ENCODE assay signal across 1 cellular context in genomic region chr6:37257634-37258404, GRCh38.
A peak's percentile ranks its signal among the peaks of the same experiment; 100 is the strongest.
TF ChIP-seq lines count a peak whose summit lies in the region.

TSS of gene TBC1D22B (plus strand) at chr6:37257772. CDS start at chr6:37257918, 146 bp downstream.
TSS of gene TMEM217 (minus strand) at chr6:37258144. CDS start at chr6:37219030, 39,114 bp downstream.

TF ChIP-seq in GM12878, 131 proteins besides CTCF, POLR2A, EP300 and RAD21 (continued from another document and continues in another):
- TF ChIP-seq, protein P1, sequence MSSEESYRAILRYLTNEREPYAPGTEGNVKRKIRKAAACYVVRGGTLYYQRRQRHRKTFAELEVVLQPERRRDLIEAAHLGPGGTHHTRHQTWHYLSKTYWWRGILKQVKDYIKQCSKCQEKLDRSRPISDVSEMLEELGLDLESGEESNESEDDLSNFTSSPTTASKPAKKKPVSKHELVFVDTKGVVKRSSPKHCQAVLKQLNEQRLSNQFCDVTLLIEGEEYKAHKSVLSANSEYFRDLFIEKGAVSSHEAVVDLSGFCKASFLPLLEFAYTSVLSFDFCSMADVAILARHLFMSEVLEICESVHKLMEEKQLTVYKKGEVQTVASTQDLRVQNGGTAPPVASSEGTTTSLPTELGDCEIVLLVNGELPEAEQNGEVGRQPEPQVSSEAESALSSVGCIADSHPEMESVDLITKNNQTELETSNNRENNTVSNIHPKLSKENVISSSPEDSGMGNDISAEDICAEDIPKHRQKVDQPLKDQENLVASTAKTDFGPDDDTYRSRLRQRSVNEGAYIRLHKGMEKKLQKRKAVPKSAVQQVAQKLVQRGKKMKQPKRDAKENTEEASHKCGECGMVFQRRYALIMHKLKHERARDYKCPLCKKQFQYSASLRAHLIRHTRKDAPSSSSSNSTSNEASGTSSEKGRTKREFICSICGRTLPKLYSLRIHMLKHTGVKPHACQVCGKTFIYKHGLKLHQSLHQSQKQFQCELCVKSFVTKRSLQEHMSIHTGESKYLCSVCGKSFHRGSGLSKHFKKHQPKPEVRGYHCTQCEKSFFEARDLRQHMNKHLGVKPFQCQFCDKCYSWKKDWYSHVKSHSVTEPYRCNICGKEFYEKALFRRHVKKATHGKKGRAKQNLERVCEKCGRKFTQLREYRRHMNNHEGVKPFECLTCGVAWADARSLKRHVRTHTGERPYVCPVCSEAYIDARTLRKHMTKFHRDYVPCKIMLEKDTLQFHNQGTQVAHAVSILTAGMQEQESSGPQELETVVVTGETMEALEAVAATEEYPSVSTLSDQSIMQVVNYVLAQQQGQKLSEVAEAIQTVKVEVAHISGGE (CRISPR knock-in tag; IDR thresholded peaks at IDR 0.05) = no peak
- TF ChIP-seq IRF5 (IDR thresholded peaks at IDR 0.05; ENCODE audit: borderline replicate concordance) (no peak), NFXL1 (IDR thresholded peaks at IDR 0.05; ENCODE audit: borderline replicate concordance) (no peak), PAX8 (IDR thresholded peaks at IDR 0.05) (no peak), CBX5 (IDR thresholded peaks at IDR 0.05; ENCODE audit: low read depth) (no peak), SIN3A (IDR thresholded peaks at IDR 0.05; ENCODE audit: low read depth, low read length) (peak; percentile 53; the same call in 1 of the 2 replicates), CREB1 (IDR thresholded peaks at IDR 0.05; ENCODE audit: low read depth) (peak; percentile 98), RUNX3 (IDR thresholded peaks at IDR 0.05; ENCODE audit: low read length) (peak; percentile 61; the same call in 1 of the 2 replicates), ATF3 (IDR thresholded peaks at IDR 0.05; ENCODE audit: borderline replicate concordance, extremely low read depth, low read depth, low read length) (no peak), PBX3 (IDR thresholded peaks at IDR 0.05; ENCODE audit: insufficient replicate concordance, low read depth, low read length) (no peak), IRF4 (IDR thresholded peaks at IDR 0.05; ENCODE audit: low read depth, low read length) (0 out of 2 replicates have a peak, but pooled peaks have one; percentile 12), HDAC2 (IDR thresholded peaks at IDR 0.05) (no peak), SRF (IDR thresholded peaks at IDR 0.05; ENCODE audit: low read depth in 2 of 2, low read length in 2 of 2) (no peak), DPF2 (IDR thresholded peaks at IDR 0.05) (peak; percentile 73), BMI1 (IDR thresholded peaks at IDR 0.05; ENCODE audit: borderline replicate concordance) (no peak), USF1 (IDR thresholded peaks at IDR 0.05; ENCODE audit: borderline replicate concordance, extremely low read length, insufficient read depth, low read depth, low read length) (no peak), E2F8 (IDR thresholded peaks at IDR 0.05; ENCODE audit: low read depth, partially characterized antibody) (no peak), MTA2 (IDR thresholded peaks at IDR 0.05; ENCODE audit: low read depth) (peak; percentile 39; the same call in 1 of the 2 replicates), TAF1 (IDR thresholded peaks at IDR 0.05; ENCODE audit: borderline replicate concordance, low read depth, low read length) (peak; percentile 66; the same call in 1 of the 2 replicates), ZNF207 (IDR thresholded peaks at IDR 0.05; ENCODE audit: borderline replicate concordance) (no peak), ZBTB33 (IDR thresholded peaks at IDR 0.05) (no peak), POLR2AphosphoS5 (IDR thresholded peaks at IDR 0.05; ENCODE audit: low read length) (peak; percentile 86), HCFC1 (IDR thresholded peaks at IDR 0.05; ENCODE audit: low read length) (peak; percentile 84), RBBP5 (conservative IDR thresholded peaks at IDR 0.05) (no peak), ZNF274 (IDR thresholded peaks at IDR 0.05; ENCODE audit: insufficient read depth, insufficient read length) (no peak), ATF7 (IDR thresholded peaks at IDR 0.05; ENCODE audit: low read depth) (peak; percentile 63; the same call in 1 of the 2 replicates), NFYA (IDR thresholded peaks at IDR 0.05; ENCODE audit: borderline replicate concordance, low read depth, low read length) (no peak), MEF2B (IDR thresholded peaks at IDR 0.05; ENCODE audit: partially characterized antibody, poor library complexity, severe bottlenecking) (no peak), ESRRA (IDR thresholded peaks at IDR 0.05; ENCODE audit: low read length) (no peak), RAD51 (IDR thresholded peaks at IDR 0.05) (0 out of 2 replicates have a peak, but pooled peaks have one; percentile 11), IKZF2 (IDR thresholded peaks at IDR 0.05) (peak; percentile 78 to 84), POU2F2 (IDR thresholded peaks at IDR 0.05; ENCODE audit: borderline replicate concordance, low read depth, low read length) (0 out of 3 replicates have a peak, but pooled peaks have one; percentile 9)
- TF ChIP-seq, protein P2, sequence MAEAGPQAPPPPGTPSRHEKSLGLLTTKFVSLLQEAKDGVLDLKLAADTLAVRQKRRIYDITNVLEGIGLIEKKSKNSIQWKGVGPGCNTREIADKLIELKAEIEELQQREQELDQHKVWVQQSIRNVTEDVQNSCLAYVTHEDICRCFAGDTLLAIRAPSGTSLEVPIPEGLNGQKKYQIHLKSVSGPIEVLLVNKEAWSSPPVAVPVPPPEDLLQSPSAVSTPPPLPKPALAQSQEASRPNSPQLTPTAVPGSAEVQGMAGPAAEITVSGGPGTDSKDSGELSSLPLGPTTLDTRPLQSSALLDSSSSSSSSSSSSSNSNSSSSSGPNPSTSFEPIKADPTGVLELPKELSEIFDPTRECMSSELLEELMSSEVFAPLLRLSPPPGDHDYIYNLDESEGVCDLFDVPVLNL (IDR thresholded peaks at IDR 0.05; ENCODE audit: low read depth, low read length) = no peak
- TF ChIP-seq, protein P3, sequence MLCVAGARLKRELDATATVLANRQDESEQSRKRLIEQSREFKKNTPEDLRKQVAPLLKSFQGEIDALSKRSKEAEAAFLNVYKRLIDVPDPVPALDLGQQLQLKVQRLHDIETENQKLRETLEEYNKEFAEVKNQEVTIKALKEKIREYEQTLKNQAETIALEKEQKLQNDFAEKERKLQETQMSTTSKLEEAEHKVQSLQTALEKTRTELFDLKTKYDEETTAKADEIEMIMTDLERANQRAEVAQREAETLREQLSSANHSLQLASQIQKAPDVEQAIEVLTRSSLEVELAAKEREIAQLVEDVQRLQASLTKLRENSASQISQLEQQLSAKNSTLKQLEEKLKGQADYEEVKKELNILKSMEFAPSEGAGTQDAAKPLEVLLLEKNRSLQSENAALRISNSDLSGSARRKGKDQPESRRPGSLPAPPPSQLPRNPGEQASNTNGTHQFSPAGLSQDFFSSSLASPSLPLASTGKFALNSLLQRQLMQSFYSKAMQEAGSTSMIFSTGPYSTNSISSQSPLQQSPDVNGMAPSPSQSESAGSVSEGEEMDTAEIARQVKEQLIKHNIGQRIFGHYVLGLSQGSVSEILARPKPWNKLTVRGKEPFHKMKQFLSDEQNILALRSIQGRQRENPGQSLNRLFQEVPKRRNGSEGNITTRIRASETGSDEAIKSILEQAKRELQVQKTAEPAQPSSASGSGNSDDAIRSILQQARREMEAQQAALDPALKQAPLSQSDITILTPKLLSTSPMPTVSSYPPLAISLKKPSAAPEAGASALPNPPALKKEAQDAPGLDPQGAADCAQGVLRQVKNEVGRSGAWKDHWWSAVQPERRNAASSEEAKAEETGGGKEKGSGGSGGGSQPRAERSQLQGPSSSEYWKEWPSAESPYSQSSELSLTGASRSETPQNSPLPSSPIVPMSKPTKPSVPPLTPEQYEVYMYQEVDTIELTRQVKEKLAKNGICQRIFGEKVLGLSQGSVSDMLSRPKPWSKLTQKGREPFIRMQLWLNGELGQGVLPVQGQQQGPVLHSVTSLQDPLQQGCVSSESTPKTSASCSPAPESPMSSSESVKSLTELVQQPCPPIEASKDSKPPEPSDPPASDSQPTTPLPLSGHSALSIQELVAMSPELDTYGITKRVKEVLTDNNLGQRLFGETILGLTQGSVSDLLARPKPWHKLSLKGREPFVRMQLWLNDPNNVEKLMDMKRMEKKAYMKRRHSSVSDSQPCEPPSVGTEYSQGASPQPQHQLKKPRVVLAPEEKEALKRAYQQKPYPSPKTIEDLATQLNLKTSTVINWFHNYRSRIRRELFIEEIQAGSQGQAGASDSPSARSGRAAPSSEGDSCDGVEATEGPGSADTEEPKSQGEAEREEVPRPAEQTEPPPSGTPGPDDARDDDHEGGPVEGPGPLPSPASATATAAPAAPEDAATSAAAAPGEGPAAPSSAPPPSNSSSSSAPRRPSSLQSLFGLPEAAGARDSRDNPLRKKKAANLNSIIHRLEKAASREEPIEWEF (IDR thresholded peaks at IDR 0.05; ENCODE audit: insufficient replicate concordance, low read depth, low read length) = no peak
